ENCODE assay signal across 1 cellular context in the genomic region with DNA sequence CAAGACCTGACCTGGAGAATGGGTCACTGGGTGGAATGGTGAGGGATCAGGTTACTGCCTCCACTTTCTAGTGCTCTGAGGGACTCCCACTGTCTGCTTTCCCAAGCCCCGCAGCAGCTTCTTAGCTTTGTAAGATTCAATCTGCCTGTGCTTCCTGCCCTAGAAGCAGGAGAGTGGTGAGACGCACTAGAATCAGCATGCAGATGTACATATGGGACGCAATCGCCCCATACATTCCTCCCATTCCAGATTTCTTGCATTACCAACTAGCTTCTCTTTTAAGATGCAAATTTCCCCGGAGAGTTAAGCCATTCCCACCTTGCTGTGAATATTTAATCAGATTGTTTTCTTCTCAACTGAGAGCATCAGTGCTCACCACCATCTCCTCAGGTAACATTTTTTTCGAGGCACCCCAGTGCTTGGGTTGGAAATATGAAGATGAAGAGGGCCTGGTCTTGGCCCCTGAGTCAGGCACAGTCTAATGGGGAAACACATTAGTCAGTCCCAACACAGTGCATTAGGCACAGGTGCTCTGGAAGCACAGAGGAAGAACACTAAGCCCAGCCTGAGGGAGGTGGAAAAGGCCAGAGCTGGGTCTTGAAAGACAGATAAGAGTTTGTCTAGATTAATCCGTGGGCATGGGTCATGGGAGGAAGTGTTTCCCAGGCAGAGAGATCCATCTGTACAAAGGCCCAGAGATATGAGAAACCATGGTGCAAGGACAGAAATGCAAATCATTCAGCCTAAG.
TF ChIP-seq lines count a peak whose summit lies in the region.

No MANE protein-coding gene starts in this region.

TF ChIP-seq in WTC11, 78 proteins besides CTCF, POLR2A, EP300 and RAD21 (continued from another document):
- TF ChIP-seq, protein P1, sequence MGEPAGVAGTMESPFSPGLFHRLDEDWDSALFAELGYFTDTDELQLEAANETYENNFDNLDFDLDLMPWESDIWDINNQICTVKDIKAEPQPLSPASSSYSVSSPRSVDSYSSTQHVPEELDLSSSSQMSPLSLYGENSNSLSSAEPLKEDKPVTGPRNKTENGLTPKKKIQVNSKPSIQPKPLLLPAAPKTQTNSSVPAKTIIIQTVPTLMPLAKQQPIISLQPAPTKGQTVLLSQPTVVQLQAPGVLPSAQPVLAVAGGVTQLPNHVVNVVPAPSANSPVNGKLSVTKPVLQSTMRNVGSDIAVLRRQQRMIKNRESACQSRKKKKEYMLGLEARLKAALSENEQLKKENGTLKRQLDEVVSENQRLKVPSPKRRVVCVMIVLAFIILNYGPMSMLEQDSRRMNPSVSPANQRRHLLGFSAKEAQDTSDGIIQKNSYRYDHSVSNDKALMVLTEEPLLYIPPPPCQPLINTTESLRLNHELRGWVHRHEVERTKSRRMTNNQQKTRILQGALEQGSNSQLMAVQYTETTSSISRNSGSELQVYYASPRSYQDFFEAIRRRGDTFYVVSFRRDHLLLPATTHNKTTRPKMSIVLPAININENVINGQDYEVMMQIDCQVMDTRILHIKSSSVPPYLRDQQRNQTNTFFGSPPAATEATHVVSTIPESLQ (CRISPR knock-in tag; IDR thresholded peaks at IDR 0.05), result no peak
- TF ChIP-seq HMGA2 (CRISPR knock-in tag; IDR thresholded peaks at IDR 0.05), result no peak
- TF ChIP-seq ATF1 (CRISPR knock-in tag; IDR thresholded peaks at IDR 0.05), result no peak
- TF ChIP-seq, protein P2, sequence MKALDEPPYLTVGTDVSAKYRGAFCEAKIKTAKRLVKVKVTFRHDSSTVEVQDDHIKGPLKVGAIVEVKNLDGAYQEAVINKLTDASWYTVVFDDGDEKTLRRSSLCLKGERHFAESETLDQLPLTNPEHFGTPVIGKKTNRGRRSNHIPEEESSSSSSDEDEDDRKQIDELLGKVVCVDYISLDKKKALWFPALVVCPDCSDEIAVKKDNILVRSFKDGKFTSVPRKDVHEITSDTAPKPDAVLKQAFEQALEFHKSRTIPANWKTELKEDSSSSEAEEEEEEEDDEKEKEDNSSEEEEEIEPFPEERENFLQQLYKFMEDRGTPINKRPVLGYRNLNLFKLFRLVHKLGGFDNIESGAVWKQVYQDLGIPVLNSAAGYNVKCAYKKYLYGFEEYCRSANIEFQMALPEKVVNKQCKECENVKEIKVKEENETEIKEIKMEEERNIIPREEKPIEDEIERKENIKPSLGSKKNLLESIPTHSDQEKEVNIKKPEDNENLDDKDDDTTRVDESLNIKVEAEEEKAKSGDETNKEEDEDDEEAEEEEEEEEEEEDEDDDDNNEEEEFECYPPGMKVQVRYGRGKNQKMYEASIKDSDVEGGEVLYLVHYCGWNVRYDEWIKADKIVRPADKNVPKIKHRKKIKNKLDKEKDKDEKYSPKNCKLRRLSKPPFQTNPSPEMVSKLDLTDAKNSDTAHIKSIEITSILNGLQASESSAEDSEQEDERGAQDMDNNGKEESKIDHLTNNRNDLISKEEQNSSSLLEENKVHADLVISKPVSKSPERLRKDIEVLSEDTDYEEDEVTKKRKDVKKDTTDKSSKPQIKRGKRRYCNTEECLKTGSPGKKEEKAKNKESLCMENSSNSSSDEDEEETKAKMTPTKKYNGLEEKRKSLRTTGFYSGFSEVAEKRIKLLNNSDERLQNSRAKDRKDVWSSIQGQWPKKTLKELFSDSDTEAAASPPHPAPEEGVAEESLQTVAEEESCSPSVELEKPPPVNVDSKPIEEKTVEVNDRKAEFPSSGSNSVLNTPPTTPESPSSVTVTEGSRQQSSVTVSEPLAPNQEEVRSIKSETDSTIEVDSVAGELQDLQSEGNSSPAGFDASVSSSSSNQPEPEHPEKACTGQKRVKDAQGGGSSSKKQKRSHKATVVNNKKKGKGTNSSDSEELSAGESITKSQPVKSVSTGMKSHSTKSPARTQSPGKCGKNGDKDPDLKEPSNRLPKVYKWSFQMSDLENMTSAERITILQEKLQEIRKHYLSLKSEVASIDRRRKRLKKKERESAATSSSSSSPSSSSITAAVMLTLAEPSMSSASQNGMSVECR (CRISPR knock-in tag; IDR thresholded peaks at IDR 0.05; ENCODE audit: borderline replicate concordance), result no peak
- no peak; the same call in 1 of the 2 replicates for TF ChIP-seq TEAD1 (CRISPR knock-in tag; IDR thresholded peaks at IDR 0.05)
- TF ChIP-seq ZNF416 (CRISPR knock-in tag; IDR thresholded peaks at IDR 0.05), result no peak
- no peak for TF ChIP-seq RELA (CRISPR knock-in tag; IDR thresholded peaks at IDR 0.05; ENCODE audit: borderline replicate concordance)
- no peak for TF ChIP-seq ZBTB21 (CRISPR knock-in tag; IDR thresholded peaks at IDR 0.05; ENCODE audit: borderline replicate concordance)
- TF ChIP-seq MYBL2 (CRISPR knock-in tag; IDR thresholded peaks at IDR 0.05), result no peak
- no peak for TF ChIP-seq PRRX2 (CRISPR knock-in tag; IDR thresholded peaks at IDR 0.05)
- TF ChIP-seq ETV6 (CRISPR knock-in tag; IDR thresholded peaks at IDR 0.05), result no peak
- no peak for TF ChIP-seq GTF2I (CRISPR knock-in tag; conservative IDR thresholded peaks at IDR 0.05)
